36 cellular contexts compared by ENCODE assay signal in genomic region chr12:1614360-1614759, GRCh38. TPM values are rescaled to one million over a fixed set of nuclear protein-coding genes. Genes with fewer than 3 reads are reported as not detected.
"Had no signal": no experiment of that assay in that cellular context is flagged by ENCODE, and none has a peak within 500 bp of the region (broad histone marks: within the 10 kb centered on the region; RNA-seq: fewer than 3 reads in every experiment).

No MANE protein-coding gene starts in this region.

- H3K9me3 Mint-ChIP-seq: activated CD4-positive, alpha-beta T cell treated with anti-CD3 and anti-CD28 coated beads, Interleukin-2, amount 10 ng/mL, durations not matched to agents 24 days and 14 days; activated CD8-positive, alpha-beta T cell treated with anti-CD3 and anti-CD28 coated beads for 36 hours; activated naive CD8-positive, alpha-beta T cell treated with anti-CD3 and anti-CD28 coated beads for 36 hours; activated T-cell treated with anti-CD3 and anti-CD28 coated beads, Interleukin-2, amount 50 U/mL, for 72 hours; activated T-helper 17 cell treated with anti-CD3 and anti-CD28 coated beads, Interleukin-2, amount 50 U/mL, for 72 hours had no signal

- H3K4me3 Mint-ChIP-seq: activated CD4-positive, alpha-beta T cell treated with anti-CD3 and anti-CD28 coated beads, Interleukin-2, amount 10 ng/mL, durations not matched to agents 24 days and 14 days; activated CD8-positive, alpha-beta T cell treated with anti-CD3 and anti-CD28 coated beads for 36 hours; activated naive CD8-positive, alpha-beta T cell treated with anti-CD3 and anti-CD28 coated beads for 36 hours; activated T-cell treated with anti-CD3 and anti-CD28 coated beads, Interleukin-2, amount 50 U/mL, for 72 hours; activated T-helper 17 cell treated with anti-CD3 and anti-CD28 coated beads, Interleukin-2, amount 50 U/mL, for 72 hours had no signal

- H3K27me3 ChIP-seq: brain microvascular endothelial cell, Peyer's patch had no signal

- H3K4me3 ChIP-seq: Peyer's patch had no signal

- H3K27me3 Mint-ChIP-seq: activated T-helper 17 cell treated with anti-CD3 and anti-CD28 coated beads, Interleukin-2, amount 50 U/mL, for 72 hours had no signal

- H3K27ac Mint-ChIP-seq: activated CD4-positive, alpha-beta T cell treated with anti-CD3 and anti-CD28 coated beads, Interleukin-2, amount 10 ng/mL, durations not matched to agents 24 days and 14 days; activated CD8-positive, alpha-beta T cell treated with anti-CD3 and anti-CD28 coated beads for 36 hours; activated naive CD8-positive, alpha-beta T cell treated with anti-CD3 and anti-CD28 coated beads for 36 hours; activated T-cell treated with anti-CD3 and anti-CD28 coated beads, Interleukin-2, amount 50 U/mL, for 72 hours; activated T-helper 17 cell treated with anti-CD3 and anti-CD28 coated beads, Interleukin-2, amount 50 U/mL, for 72 hours had no signal

- H3K9me3 ChIP-seq: Peyer's patch had no signal

- H3K36me3 ChIP-seq: brain microvascular endothelial cell, Peyer's patch had no signal

- H3K4me1 Mint-ChIP-seq: activated T-helper 17 cell treated with anti-CD3 and anti-CD28 coated beads, Interleukin-2, amount 50 U/mL, for 72 hours had no signal

- ATAC-seq: activated T-helper 17 cell treated with anti-CD3 and anti-CD28 coated beads, Interleukin-2, amount 50 U/mL, for 72 hours; PC-3; Right ventricle myocardium inferior had no signal

- DNase-seq: activated CD4-positive, alpha-beta T cell treated with anti-CD3 and anti-CD28 coated beads, Interleukin-2, amount 10 ng/mL, durations not matched to agents 24 days and 14 days; activated CD4-positive, alpha-beta T cell treated with anti-CD3 and anti-CD28 coated beads, Interleukin-2, amount 50 U/mL, for 4 hours; activated effector memory CD4-positive, alpha-beta T cell treated with anti-CD3 and anti-CD28 coated beads, Interleukin-2, amount 50 U/mL, for 16 hours; activated naive CD4-positive, alpha-beta T cell; activated naive CD4-positive, alpha-beta T cell treated with anti-CD3 and anti-CD28 coated beads, Interleukin-2, amount 50 U/mL, for 16 hours; activated naive CD8-positive, alpha-beta T cell treated with anti-CD3 and anti-CD28 coated beads for 36 hours; activated T-cell treated with anti-CD3 and anti-CD28 coated beads, Interleukin-2, amount 50 U/mL, for 1 hour; activated T-cell treated with anti-CD3 and anti-CD28 coated beads, Interleukin-2, amount 50 U/mL, for 72 hours; amniotic stem cell; brain microvascular endothelial cell; central memory CD4-positive, alpha-beta T cell; Kasumi-1; KG1; MM.1S; MV-4-11; NCI-H1092; NCI-H1436 treated with DMSO at 0.1 percent for 48 hours; NCI-H1694 treated with DMSO at 0.1 percent for 48 hours; NCI-H2029 treated with DMSO at 0.1 percent for 48 hours; NCI-H2107; NCI-H2171; NCI-H510A; NCI-H748 treated with DMSO at 0.1 percent for 48 hours; NK-92 treated with Interleukin-12 subunit alpha and Interleukin-12 subunit beta, amount 100 ng/mL, for 24 hours; PC-3; Peyer's patch; SIG-M5; SW 1271; T-helper 1 cell; T-helper 2 cell; T1000 had no signal

- H3K27ac ChIP-seq: brain microvascular endothelial cell, Peyer's patch, RWPE1 had no signal

- H3K36me3 Mint-ChIP-seq: activated naive CD8-positive, alpha-beta T cell treated with anti-CD3 and anti-CD28 coated beads for 36 hours had no signal

RNA-seq across cellular contexts. Expression of gene WNT5B, which starts 14.7 kb away (rescaled TPM):
- total RNA-seq: activated CD8-positive, alpha-beta memory T cell treated with anti-CD3 and anti-CD28 coated beads for 36 hours; activated CD8-positive, alpha-beta T cell treated with anti-CD3 and anti-CD28 coated beads for 36 hours had no signal
